Comparison of ENCODE assay signal across 8 cellular contexts in genomic region chr9:96686638-96687335, GRCh38. TPM values are rescaled to one million over a fixed set of nuclear protein-coding genes. Genes with fewer than 3 reads are reported as not detected.
DNase-seq lines count a peak whose midpoint lies in the region; ATAC-seq and TF ChIP-seq lines count a peak whose summit lies in the region.

No MANE protein-coding gene starts in this region.

- ATAC-seq in lung (ENCODE audit: insufficient read depth, low FRiP score) (peak; percentile 92), GM18858 (IDR thresholded peaks at IDR 0.05; ENCODE audit: unreplicated experiment) (no peak)

- 2 to 3% methylated on average over 61 to 62 of the region's 62 CpGs for WGBS in lung, 2 donors

- H3K9me3 ChIP-seq in effector memory CD4-positive, alpha-beta T cell (ENCODE audit: control insufficient read depth, low read length) = no peaks in the 10 kb centered on the region
- H3K9me3 ChIP-seq in lung (ENCODE audit: control insufficient read depth in 2 of 2, insufficient read depth in 1 of 2, low read length in 1 of 2) = peaks cover 0 to 3% of the 10 kb centered on the region in 2 donors

- peak overlapping the region; percentile 40 for H3K4me3 ChIP-seq in LNCaP clone FGC (ENCODE audit: low read depth, low read length)
- H3K4me3 ChIP-seq in effector memory CD4-positive, alpha-beta T cell (ENCODE audit: insufficient read depth, low read depth, low read length, poor library complexity, severe bottlenecking) = peak overlapping the region; percentile 47
- H3K4me3 ChIP-seq in lung = peak overlapping the region; percentile 66

- H3K27ac ChIP-seq in effector memory CD4-positive, alpha-beta T cell (ENCODE audit: insufficient read depth, low read length, poor library complexity, severe bottlenecking) = no peak overlapping the region
- H3K27ac ChIP-seq in lung (ENCODE audit: low read depth in 1 of 2, low read length in 1 of 2) = peak overlapping the region; percentile 37 to 91

- no peaks in the 10 kb centered on the region for H3K36me3 ChIP-seq in effector memory CD4-positive, alpha-beta T cell (ENCODE audit: control insufficient read depth, insufficient read depth, low read length)
- H3K36me3 ChIP-seq in lung (ENCODE audit: control insufficient read depth in 2 of 2, insufficient read depth in 2 of 2, low read length in 2 of 2) = no peaks in the 10 kb centered on the region

- H3K4me1 ChIP-seq in effector memory CD4-positive, alpha-beta T cell (ENCODE audit: control insufficient read depth, insufficient read depth, low read length, poor library complexity, severe bottlenecking) = no peaks in the 10 kb centered on the region
- H3K4me1 ChIP-seq in lung (ENCODE audit: control insufficient read depth in 2 of 2, insufficient read depth in 2 of 2, low read length in 2 of 2) = peaks cover 2 to 3% of the 10 kb centered on the region in 2 donors

- no peaks in the 10 kb centered on the region for H3K27me3 ChIP-seq in effector memory CD4-positive, alpha-beta T cell (replicated peaks; ENCODE audit: control insufficient read depth, insufficient read depth, low read length, poor library complexity, severe bottlenecking)
- no peaks in the 10 kb centered on the region for H3K27me3 ChIP-seq in lung (ENCODE audit: control insufficient read depth, insufficient read depth)

- TF ChIP-seq CTCF in LNCaP clone FGC (IDR thresholded peaks at IDR 0.05; ENCODE audit: control insufficient read depth, extremely low read depth, insufficient read depth) (no peak), lung (IDR thresholded peaks at IDR 0.05; ENCODE audit: control extremely low read depth, extremely low read depth) (peak; percentile 22)

- DNase-seq in C1 segment of cervical spinal cord (lab: John Stamatoyannopoulos, UW) = peak in 13 of 14 donors; percentile 5 to 83 (median 61)
- DNase-seq in LNCaP clone FGC (ENCODE audit: low read depth) = no peak
- DNase-seq in activated CD8-positive, alpha-beta memory T cell treated with anti-CD3 and anti-CD28 coated beads for 48 hours (ENCODE audit: low read depth in 2 of 3, low spot score in 2 of 3) = peak; percentile 34 to 68 (median 44)
- DNase-seq in effector memory CD4-positive, alpha-beta T cell = peak; percentile 47 to 67 (median 61)
- peak; percentile 85 for DNase-seq in lung (ENCODE audit: low spot score)
- peak; percentile 68 for DNase-seq in stimulated activated CD4-positive, alpha-beta T cell treated with anti-CD3 and anti-CD28 coated beads, Interleukin-4, amount 100 ng/mL, for 1 hour
- no peak for DNase-seq in NCI-H1105 (lab: John Stamatoyannopoulos, UW)

RNA-seq across cellular contexts. Expression of gene PRXL2C, which starts 31.7 kb away (rescaled TPM):
- 10 to 100 TPM; 12.8 to 25.3 TPM for total RNA-seq in lung
- polyA plus RNA-seq in lung = 10 to 100 TPM; 10.2 to 13.6 TPM

Comparison
In these comparisons a context has a peak if more than half of its experiments do, and no peak if none do; other contexts are left out.
1. DNase-seq: peak in C1 segment of cervical spinal cord (13 of 14), activated CD8-positive, alpha-beta memory T cell treated with anti-CD3 and anti-CD28 coated beads for 48 hours (3 of 3), effector memory CD4-positive, alpha-beta T cell (3 of 3), lung (single experiment) and stimulated activated CD4-positive, alpha-beta T cell treated with anti-CD3 and anti-CD28 coated beads, Interleukin-4, amount 100 ng/mL, for 1 hour (single experiment); none in LNCaP clone FGC (single experiment) and NCI-H1105 (single experiment).
2. Peak in every context shown above with its lines, with median percentiles within 50 percentile points of each other: H3K4me3 ChIP-seq.